ENCODE assay signal across 36 cellular contexts in the genomic region with DNA sequence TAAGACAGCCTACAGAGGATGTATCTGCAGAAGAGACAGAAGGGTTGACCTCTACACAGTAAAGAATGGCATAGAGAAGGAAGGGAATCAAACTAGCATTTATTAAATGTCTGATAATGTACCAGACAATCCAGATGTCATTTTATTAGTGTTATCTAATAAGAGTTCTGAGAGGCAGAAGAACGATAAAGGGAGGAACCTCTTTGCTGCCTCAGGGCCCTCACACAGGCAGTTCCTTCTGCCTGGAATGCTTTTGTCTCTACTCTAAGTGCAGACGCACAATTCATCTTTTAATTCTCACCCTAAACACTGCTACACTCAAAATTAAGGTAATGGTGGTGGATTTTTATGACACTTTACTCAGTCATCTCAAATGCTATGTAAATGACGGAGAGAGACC.
"Had no signal": no experiment of that assay in that cellular context is flagged by ENCODE, and none has a peak within 500 bp of the region (broad histone marks: within the 10 kb centered on the region; RNA-seq: fewer than 3 reads in every experiment).

No MANE protein-coding gene starts in this region.

- H3K27ac Mint-ChIP-seq: activated naive CD4-positive, alpha-beta T cell treated with anti-CD3 and anti-CD28 coated beads for 36 hours; activated naive CD4-positive, alpha-beta T cell treated with anti-CD3 and anti-CD28 coated beads, Interleukin-2, amount 50 U/mL, for 24 hours; activated naive CD4-positive, alpha-beta T cell treated with anti-CD3 and anti-CD28 coated beads, Interleukin-2, amount 50 U/mL, for 72 hours; activated naive CD8-positive, alpha-beta T cell; activated naive CD8-positive, alpha-beta T cell treated with anti-CD3 and anti-CD28 coated beads, Interleukin-2, amount 10 ng/mL, durations not matched to agents 7 days and 5 days; activated T-cell treated with anti-CD3 and anti-CD28 coated beads, Interleukin-2, amount 50 U/mL, for 24 hours; activated T-helper 1 cell treated with anti-CD3 and anti-CD28 coated beads, Interleukin-12 subunit alpha, Interleukin-12 subunit beta, Interleukin-2, Interleukin-4 antibody, amounts not matched to agents 30 ng/mL and 10 ng/mL and 1 ng/mL, durations not matched to agents 14 hours and 24 hours and 36 hours; activated T-helper 17 cell treated with anti-CD3 and anti-CD28 coated beads, Interleukin-2, amount 50 U/mL, for 72 hours; activated T-helper 2 cell treated with anti-CD3 and anti-CD28 coated beads, Interferon-gamma antibody, Interleukin-2, Interleukin-4, amounts not matched to agents 10 μg/mL and 5 μg/mL and 100 μg/mL, durations not matched to agents 14 hours and 24 hours and 36 hours had no signal

- H3K9me3 Mint-ChIP-seq: activated naive CD4-positive, alpha-beta T cell treated with anti-CD3 and anti-CD28 coated beads for 36 hours; activated naive CD4-positive, alpha-beta T cell treated with anti-CD3 and anti-CD28 coated beads, Interleukin-2, amount 10 ng/mL, durations not matched to agents 7 days and 5 days; activated naive CD4-positive, alpha-beta T cell treated with anti-CD3 and anti-CD28 coated beads, Interleukin-2, amount 50 U/mL, for 24 hours; activated naive CD4-positive, alpha-beta T cell treated with anti-CD3 and anti-CD28 coated beads, Interleukin-2, amount 50 U/mL, for 72 hours; activated naive CD8-positive, alpha-beta T cell treated with anti-CD3 and anti-CD28 coated beads, Interleukin-2, amount 10 ng/mL, durations not matched to agents 7 days and 5 days; activated T-cell treated with anti-CD3 and anti-CD28 coated beads, Interleukin-2, amount 50 U/mL, for 24 hours; activated T-cell treated with anti-CD3 and anti-CD28 coated beads, Interleukin-2, amount 50 U/mL, for 4 hours; activated T-cell treated with anti-CD3 and anti-CD28 coated beads, Interleukin-2, amount 50 U/mL, for 72 hours; activated T-helper 1 cell treated with anti-CD3 and anti-CD28 coated beads, Interleukin-12 subunit alpha, Interleukin-12 subunit beta, Interleukin-2, Interleukin-4 antibody, amounts not matched to agents 30 ng/mL and 10 ng/mL and 1 ng/mL, durations not matched to agents 14 hours and 24 hours and 36 hours; activated T-helper 17 cell treated with anti-CD3 and anti-CD28 coated beads, Interleukin-2, amount 50 U/mL, for 72 hours; activated T-helper 2 cell treated with anti-CD3 and anti-CD28 coated beads, Interferon-gamma antibody, Interleukin-2, Interleukin-4, amounts not matched to agents 10 μg/mL and 5 μg/mL and 100 μg/mL, durations not matched to agents 14 hours and 24 hours and 36 hours; brain; central memory CD8-positive, alpha-beta T cell had no signal

- H3K27ac ChIP-seq: adrenal gland, ascending aorta, body of pancreas, brain microvascular endothelial cell, breast epithelium, cardiac muscle cell had no signal

- H3K36me3 ChIP-seq: breast epithelium had no signal

- H3K9me3 ChIP-seq: ascending aorta, body of pancreas, breast epithelium had no signal

- ATAC-seq: activated naive CD4-positive, alpha-beta T cell treated with anti-CD3 and anti-CD28 coated beads, Interleukin-2, amount 50 U/mL, for 72 hours; activated T-cell treated with anti-CD3 and anti-CD28 coated beads, Interleukin-2, amount 50 U/mL, for 4 hours; activated T-cell treated with anti-CD3 and anti-CD28 coated beads, Interleukin-2, amount 50 U/mL, for 72 hours; activated T-helper 17 cell treated with anti-CD3 and anti-CD28 coated beads, Interleukin-2, amount 50 U/mL, for 72 hours; body of pancreas had no signal

- H3K27me3 ChIP-seq: adrenal gland, ascending aorta, body of pancreas, brain microvascular endothelial cell, breast epithelium, cardiac muscle cell had no signal

- H3K4me3 ChIP-seq: adrenal gland, ascending aorta, body of pancreas, breast epithelium, cardiac muscle cell had no signal

- DNase-seq: activated effector memory CD4-positive, alpha-beta T cell treated with anti-CD3 and anti-CD28 coated beads, Interleukin-2, amount 50 U/mL, for 16 hours; activated effector memory CD4-positive, alpha-beta T cell treated with Interleukin-2 at 50 U/mL for 16 hours; activated gamma-delta T cell; activated gamma-delta T cell treated with Interleukin-2 at 50 U/mL for 16 hours; activated naive CD4-positive, alpha-beta T cell; activated naive CD4-positive, alpha-beta T cell treated with anti-CD3 and anti-CD28 coated beads for 36 hours; activated naive CD4-positive, alpha-beta T cell treated with anti-CD3 and anti-CD28 coated beads, Interleukin-2, amount 10 ng/mL, durations not matched to agents 7 days and 5 days; activated naive CD4-positive, alpha-beta T cell treated with anti-CD3 and anti-CD28 coated beads, Interleukin-2, amount 50 U/mL, for 16 hours; activated naive CD4-positive, alpha-beta T cell treated with Interleukin-2 at 50 U/mL for 16 hours; activated naive CD8-positive, alpha-beta T cell treated with anti-CD3 and anti-CD28 coated beads, Interleukin-2, amount 10 ng/mL, durations not matched to agents 7 days and 5 days; activated T-cell treated with anti-CD3 and anti-CD28 coated beads, Interleukin-2, amount 50 U/mL, for 1 hour; activated T-cell treated with anti-CD3 and anti-CD28 coated beads, Interleukin-2, amount 50 U/mL, for 24 hours; activated T-cell treated with anti-CD3 and anti-CD28 coated beads, Interleukin-2, amount 50 U/mL, for 4 hours; activated T-cell treated with anti-CD3 and anti-CD28 coated beads, Interleukin-2, amount 50 U/mL, for 48 hours; activated T-cell treated with anti-CD3 and anti-CD28 coated beads, Interleukin-2, amount 50 U/mL, for 72 hours; adrenal gland; amniotic stem cell; amygdala; anterior cingulate cortex; aorta; body of pancreas; brain microvascular endothelial cell; caudate nucleus; central memory CD4-positive, alpha-beta T cell; cerebellar nuclear complex had no signal

- H3K27me3 Mint-ChIP-seq: activated naive CD4-positive, alpha-beta T cell treated with anti-CD3 and anti-CD28 coated beads, Interleukin-2, amount 10 ng/mL, durations not matched to agents 7 days and 5 days; activated naive CD4-positive, alpha-beta T cell treated with anti-CD3 and anti-CD28 coated beads, Interleukin-2, amount 50 U/mL, for 24 hours; activated naive CD8-positive, alpha-beta T cell; activated naive CD8-positive, alpha-beta T cell treated with anti-CD3 and anti-CD28 coated beads, Interleukin-2, amount 10 ng/mL, durations not matched to agents 7 days and 5 days; activated T-cell treated with anti-CD3 and anti-CD28 coated beads, Interleukin-2, amount 50 U/mL, for 24 hours; activated T-helper 17 cell treated with anti-CD3 and anti-CD28 coated beads, Interleukin-2, amount 50 U/mL, for 72 hours; brain; central memory CD8-positive, alpha-beta T cell had no signal

- H3K4me1 ChIP-seq: ascending aorta, body of pancreas, breast epithelium had no signal

- H3K4me3 Mint-ChIP-seq: activated naive CD4-positive, alpha-beta T cell treated with anti-CD3 and anti-CD28 coated beads for 36 hours; activated naive CD4-positive, alpha-beta T cell treated with anti-CD3 and anti-CD28 coated beads, Interleukin-2, amount 10 ng/mL, durations not matched to agents 7 days and 5 days; activated naive CD4-positive, alpha-beta T cell treated with anti-CD3 and anti-CD28 coated beads, Interleukin-2, amount 50 U/mL, for 24 hours; activated naive CD8-positive, alpha-beta T cell; activated naive CD8-positive, alpha-beta T cell treated with anti-CD3 and anti-CD28 coated beads, Interleukin-2, amount 10 ng/mL, durations not matched to agents 7 days and 5 days; activated T-cell treated with anti-CD3 and anti-CD28 coated beads, Interleukin-2, amount 50 U/mL, for 24 hours; activated T-cell treated with anti-CD3 and anti-CD28 coated beads, Interleukin-2, amount 50 U/mL, for 4 hours; activated T-cell treated with anti-CD3 and anti-CD28 coated beads, Interleukin-2, amount 50 U/mL, for 72 hours; activated T-helper 1 cell treated with anti-CD3 and anti-CD28 coated beads, Interleukin-12 subunit alpha, Interleukin-12 subunit beta, Interleukin-2, Interleukin-4 antibody, amounts not matched to agents 30 ng/mL and 10 ng/mL and 1 ng/mL, durations not matched to agents 14 hours and 24 hours and 36 hours; activated T-helper 17 cell treated with anti-CD3 and anti-CD28 coated beads, Interleukin-2, amount 50 U/mL, for 72 hours; brain; central memory CD8-positive, alpha-beta T cell had no signal
